29 cellular contexts compared by ENCODE assay signal in the genomic region with DNA sequence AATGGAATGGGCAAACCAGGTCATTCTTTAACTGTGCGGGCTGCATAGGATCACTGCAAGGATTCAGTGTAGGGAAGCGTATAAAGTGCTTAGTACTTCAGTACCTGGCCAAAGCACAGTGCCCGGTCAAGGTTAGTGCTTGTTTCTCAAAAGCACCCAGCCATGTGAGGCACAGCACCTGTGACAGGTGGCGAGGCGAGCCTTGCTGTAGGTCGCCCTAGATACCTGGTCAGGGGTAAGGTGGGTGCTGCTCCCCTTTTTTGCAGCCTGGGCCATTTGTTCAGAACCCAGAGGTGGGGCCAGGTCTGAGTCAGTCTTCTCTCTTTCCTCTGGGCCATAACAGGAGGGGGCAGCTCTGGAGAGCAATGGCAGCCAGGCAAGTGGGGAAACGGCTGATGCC.
"Had no signal": no experiment of that assay in that cellular context is flagged by ENCODE, and none has a peak within 500 bp of the region (broad histone marks: within the 10 kb centered on the region; RNA-seq: fewer than 3 reads in every experiment).

No MANE protein-coding gene starts in this region.

- H3K36me3 Mint-ChIP-seq: activated CD4-positive, alpha-beta memory T cell treated with anti-CD3 and anti-CD28 coated beads for 36 hours; activated CD8-positive, alpha-beta memory T cell treated with anti-CD3 and anti-CD28 coated beads, Interleukin-2, amount 10 ng/mL, durations not matched to agents 7 days and 5 days; activated naive CD4-positive, alpha-beta T cell treated with anti-CD3 and anti-CD28 coated beads, Interleukin-2, amount 10 ng/mL, durations not matched to agents 7 days and 5 days; activated naive CD4-positive, alpha-beta T cell treated with anti-CD3 and anti-CD28 coated beads, Interleukin-2, amount 50 U/mL, for 72 hours; activated naive CD8-positive, alpha-beta T cell treated with anti-CD3 and anti-CD28 coated beads, Interleukin-2, amount 10 ng/mL, durations not matched to agents 7 days and 5 days; brain had no signal

- H3K27ac Mint-ChIP-seq: activated CD4-positive, alpha-beta memory T cell treated with anti-CD3 and anti-CD28 coated beads for 36 hours; activated CD4-positive, alpha-beta T cell treated with anti-CD3 and anti-CD28 coated beads for 36 hours; activated CD4-positive, alpha-beta T cell treated with anti-CD3 and anti-CD28 coated beads, Interleukin-2, amount 10 ng/mL, durations not matched to agents 24 days and 14 days; activated CD8-positive, alpha-beta memory T cell treated with anti-CD3 and anti-CD28 coated beads, Interleukin-2, amount 10 ng/mL, durations not matched to agents 7 days and 5 days; activated CD8-positive, alpha-beta T cell treated with anti-CD3 and anti-CD28 coated beads, Interleukin-2, amount 10 ng/mL, durations not matched to agents 7 days and 5 days; activated naive CD4-positive, alpha-beta T cell treated with anti-CD3 and anti-CD28 coated beads, Interleukin-2, amount 10 ng/mL, durations not matched to agents 7 days and 5 days; activated naive CD4-positive, alpha-beta T cell treated with anti-CD3 and anti-CD28 coated beads, Interleukin-2, amount 50 U/mL, for 72 hours; activated naive CD8-positive, alpha-beta T cell treated with anti-CD3 and anti-CD28 coated beads, Interleukin-2, amount 10 ng/mL, durations not matched to agents 7 days and 5 days; activated T-cell treated with anti-CD3 and anti-CD28 coated beads, Interleukin-2, amount 50 U/mL, for 72 hours; dendritic cell treated with granulocyte-macrophage colony-stimulating factor and Interleukin-4, amounts not matched to agents 40 ng/mL and 50 ng/mL, for 4 days; endodermal cell had no signal

- H3K4me3 ChIP-seq: ascending aorta, breast epithelium, cardiac muscle cell, coronary artery, dorsolateral prefrontal cortex had no signal

- H3K4me1 ChIP-seq: ascending aorta, breast epithelium had no signal

- H3K9me3 Mint-ChIP-seq: activated CD4-positive, alpha-beta memory T cell treated with anti-CD3 and anti-CD28 coated beads for 36 hours; activated CD4-positive, alpha-beta T cell treated with anti-CD3 and anti-CD28 coated beads, Interleukin-2, amount 10 ng/mL, durations not matched to agents 24 days and 14 days; activated naive CD4-positive, alpha-beta T cell treated with anti-CD3 and anti-CD28 coated beads, Interleukin-2, amount 10 ng/mL, durations not matched to agents 7 days and 5 days; activated naive CD4-positive, alpha-beta T cell treated with anti-CD3 and anti-CD28 coated beads, Interleukin-2, amount 50 U/mL, for 72 hours; activated naive CD8-positive, alpha-beta T cell treated with anti-CD3 and anti-CD28 coated beads, Interleukin-2, amount 10 ng/mL, durations not matched to agents 7 days and 5 days; activated T-cell treated with anti-CD3 and anti-CD28 coated beads, Interleukin-2, amount 50 U/mL, for 72 hours; dendritic cell treated with granulocyte-macrophage colony-stimulating factor and Interleukin-4, amounts not matched to agents 40 ng/mL and 50 ng/mL, for 4 days had no signal

- H3K9me3 ChIP-seq: ascending aorta, breast epithelium had no signal

- H3K4me3 Mint-ChIP-seq: activated CD4-positive, alpha-beta memory T cell treated with anti-CD3 and anti-CD28 coated beads for 36 hours; activated CD4-positive, alpha-beta T cell treated with anti-CD3 and anti-CD28 coated beads for 36 hours; activated CD4-positive, alpha-beta T cell treated with anti-CD3 and anti-CD28 coated beads, Interleukin-2, amount 10 ng/mL, durations not matched to agents 24 days and 14 days; activated CD8-positive, alpha-beta memory T cell treated with anti-CD3 and anti-CD28 coated beads, Interleukin-2, amount 10 ng/mL, durations not matched to agents 7 days and 5 days; activated CD8-positive, alpha-beta T cell treated with anti-CD3 and anti-CD28 coated beads, Interleukin-2, amount 10 ng/mL, durations not matched to agents 7 days and 5 days; activated naive CD4-positive, alpha-beta T cell treated with anti-CD3 and anti-CD28 coated beads, Interleukin-2, amount 10 ng/mL, durations not matched to agents 7 days and 5 days; activated naive CD8-positive, alpha-beta T cell treated with anti-CD3 and anti-CD28 coated beads, Interleukin-2, amount 10 ng/mL, durations not matched to agents 7 days and 5 days; activated T-cell treated with anti-CD3 and anti-CD28 coated beads, Interleukin-2, amount 50 U/mL, for 72 hours; brain; dendritic cell treated with granulocyte-macrophage colony-stimulating factor and Interleukin-4, amounts not matched to agents 40 ng/mL and 50 ng/mL, for 4 days; endodermal cell had no signal

- H3K27ac ChIP-seq: ascending aorta, breast epithelium, cardiac muscle cell, coronary artery, dorsolateral prefrontal cortex had no signal

- ATAC-seq: activated CD4-positive, alpha-beta T cell treated with anti-CD3 and anti-CD28 coated beads for 36 hours; activated CD8-positive, alpha-beta memory T cell treated with anti-CD3 and anti-CD28 coated beads, Interleukin-2, amount 10 ng/mL, durations not matched to agents 7 days and 5 days; activated CD8-positive, alpha-beta T cell treated with anti-CD3 and anti-CD28 coated beads, Interleukin-2, amount 10 ng/mL, durations not matched to agents 7 days and 5 days; activated naive CD4-positive, alpha-beta T cell treated with anti-CD3 and anti-CD28 coated beads, Interleukin-2, amount 50 U/mL, for 72 hours; activated T-cell treated with anti-CD3 and anti-CD28 coated beads, Interleukin-2, amount 50 U/mL, for 72 hours; esophagus mucosa had no signal

- DNase-seq: activated CD4-positive, alpha-beta memory T cell treated with anti-CD3 and anti-CD28 coated beads for 36 hours; activated CD4-positive, alpha-beta T cell treated with anti-CD3 and anti-CD28 coated beads for 36 hours; activated CD4-positive, alpha-beta T cell treated with anti-CD3 and anti-CD28 coated beads, Interleukin-2, amount 10 ng/mL, durations not matched to agents 24 days and 14 days; activated CD4-positive, CD25-positive, alpha-beta regulatory T cell; activated CD4-positive, CD25-positive, alpha-beta regulatory T cell treated with anti-CD3 and anti-CD28 coated beads, Interleukin-2, amount 50 U/mL, for 72 hours; activated CD8-positive, alpha-beta memory T cell treated with anti-CD3 and anti-CD28 coated beads, Interleukin-2, amount 10 ng/mL, durations not matched to agents 7 days and 5 days; activated CD8-positive, alpha-beta memory T cell treated with anti-CD3 and anti-CD28 coated beads, Interleukin-2, amount 50 U/mL, for 4 hours; activated CD8-positive, alpha-beta T cell treated with anti-CD3 and anti-CD28 coated beads, Interleukin-2, amount 10 ng/mL, durations not matched to agents 7 days and 5 days; activated gamma-delta T cell; activated naive CD4-positive, alpha-beta T cell; activated naive CD4-positive, alpha-beta T cell treated with anti-CD3 and anti-CD28 coated beads, Interleukin-2, amount 10 ng/mL, durations not matched to agents 7 days and 5 days; activated naive CD8-positive, alpha-beta T cell treated with anti-CD3 and anti-CD28 coated beads, Interleukin-2, amount 10 ng/mL, durations not matched to agents 7 days and 5 days; activated T-cell treated with anti-CD3 and anti-CD28 coated beads, Interleukin-2, amount 50 U/mL, for 1 hour; activated T-cell treated with anti-CD3 and anti-CD28 coated beads, Interleukin-2, amount 50 U/mL, for 72 hours; central memory CD4-positive, alpha-beta T cell; cerebellar nuclear complex; dorsolateral prefrontal cortex; effector memory CD4-positive, alpha-beta T cell; endodermal cell; foreskin fibroblast; T-helper 2 cell had no signal

- H3K36me3 ChIP-seq: ascending aorta, breast epithelium, cardiac muscle cell had no signal

- H3K4me1 Mint-ChIP-seq: activated CD4-positive, alpha-beta T cell treated with anti-CD3 and anti-CD28 coated beads for 36 hours; activated CD4-positive, alpha-beta T cell treated with anti-CD3 and anti-CD28 coated beads, Interleukin-2, amount 10 ng/mL, durations not matched to agents 24 days and 14 days; activated CD8-positive, alpha-beta memory T cell treated with anti-CD3 and anti-CD28 coated beads, Interleukin-2, amount 10 ng/mL, durations not matched to agents 7 days and 5 days; activated naive CD4-positive, alpha-beta T cell treated with anti-CD3 and anti-CD28 coated beads, Interleukin-2, amount 10 ng/mL, durations not matched to agents 7 days and 5 days; activated naive CD8-positive, alpha-beta T cell treated with anti-CD3 and anti-CD28 coated beads, Interleukin-2, amount 10 ng/mL, durations not matched to agents 7 days and 5 days had no signal

- H3K27me3 ChIP-seq: ascending aorta, cardiac muscle cell had no signal
